Comparison of ENCODE assay signal across 1 cellular context in the genomic region with DNA sequence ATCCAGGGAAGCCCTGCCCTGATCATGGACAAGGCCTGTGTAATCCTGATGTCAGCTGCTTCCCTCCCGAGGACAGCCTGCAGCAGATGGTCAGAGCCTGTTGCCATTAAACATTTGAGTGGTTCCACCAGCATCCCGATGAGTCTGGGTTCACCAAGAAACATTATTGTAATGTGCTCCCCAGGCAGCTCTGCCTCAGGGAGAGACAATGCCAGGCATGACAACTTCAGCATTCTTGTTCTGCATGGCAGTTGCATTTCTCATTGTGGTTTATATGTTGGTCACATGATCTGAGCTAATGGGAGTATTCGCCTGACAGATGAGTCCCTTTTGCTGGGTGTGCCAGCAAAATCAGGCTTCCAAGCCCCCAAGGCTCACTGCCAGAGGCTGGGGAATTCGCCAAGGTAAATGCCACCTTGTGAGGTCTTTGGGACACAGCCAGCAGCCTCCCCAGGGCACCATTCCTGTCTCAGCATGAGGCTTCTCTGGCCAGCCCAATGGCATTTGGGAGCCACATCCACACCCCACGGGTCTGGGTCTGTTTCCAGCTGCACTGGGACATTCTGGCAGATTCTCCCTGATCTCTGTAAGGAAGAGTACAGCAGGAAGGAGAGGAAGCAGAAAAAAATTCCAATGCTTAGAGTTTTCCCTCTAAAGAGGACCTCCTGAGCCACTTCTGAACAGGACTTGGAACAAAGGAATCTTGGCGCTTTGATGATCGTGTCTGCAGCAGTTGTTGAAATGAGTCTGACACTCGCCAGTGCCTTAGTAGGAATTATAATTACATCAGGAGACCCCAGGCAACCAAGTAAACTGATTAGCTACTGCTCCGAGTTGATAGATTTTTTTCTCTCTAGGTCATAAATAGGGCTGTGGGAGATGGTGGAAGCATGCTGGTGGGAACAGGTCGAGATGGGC.
TF ChIP-seq lines count a peak whose summit lies in the region.

No MANE protein-coding gene starts in this region.

TF ChIP-seq in A549, 52 proteins besides CTCF, POLR2A, EP300 and RAD21 (continued from another document):
- TF ChIP-seq, protein P1, sequence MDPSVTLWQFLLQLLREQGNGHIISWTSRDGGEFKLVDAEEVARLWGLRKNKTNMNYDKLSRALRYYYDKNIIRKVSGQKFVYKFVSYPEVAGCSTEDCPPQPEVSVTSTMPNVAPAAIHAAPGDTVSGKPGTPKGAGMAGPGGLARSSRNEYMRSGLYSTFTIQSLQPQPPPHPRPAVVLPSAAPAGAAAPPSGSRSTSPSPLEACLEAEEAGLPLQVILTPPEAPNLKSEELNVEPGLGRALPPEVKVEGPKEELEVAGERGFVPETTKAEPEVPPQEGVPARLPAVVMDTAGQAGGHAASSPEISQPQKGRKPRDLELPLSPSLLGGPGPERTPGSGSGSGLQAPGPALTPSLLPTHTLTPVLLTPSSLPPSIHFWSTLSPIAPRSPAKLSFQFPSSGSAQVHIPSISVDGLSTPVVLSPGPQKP (IDR thresholded peaks at IDR 0.05; ENCODE audit: low read depth, low read length) = no peak
- TF ChIP-seq RFX5 (IDR thresholded peaks at IDR 0.05) (no peak), ZC3H11A (IDR thresholded peaks at IDR 0.05) (no peak), HOXB5 (CRISPR knock-in tag; IDR thresholded peaks at IDR 0.05) (no peak), RARB (CRISPR knock-in tag; IDR thresholded peaks at IDR 0.05) (no peak)
